Comparison of ENCODE assay signal across 9 cellular contexts in genomic region chr16:79593074-79593531, GRCh38. TPM values are rescaled to one million over a fixed set of nuclear protein-coding genes. Genes with fewer than 3 reads are reported as not detected.
A peak's percentile ranks its signal among the peaks of the same experiment; 100 is the strongest.
DNase-seq lines count a peak whose midpoint lies in the region; ATAC-seq and TF ChIP-seq lines count a peak whose summit lies in the region.
"Had no signal": no experiment of that assay in that cellular context is flagged by ENCODE, and none has a peak within 500 bp of the region (broad histone marks: within the 10 kb centered on the region; RNA-seq: fewer than 3 reads in every experiment).

No MANE protein-coding gene starts in this region.

- no TSS peak for BruUV-seq in PC-9 (replicated peaks; lab: Mats Ljungman, UMichigan)

- H4K20me1 ChIP-seq in PC-9 (ENCODE audit: insufficient read depth): no peaks in the 10 kb centered on the region

- H3K4me3 ChIP-seq in left lung (no peak overlapping the region), stomach (no peak overlapping the region), PC-9 (no peak overlapping the region)
- H3K4me3 ChIP-seq: ascending aorta had no signal

- no peak for TF ChIP-seq EP300 in stomach (IDR thresholded peaks at IDR 0.05)

- H3K27ac ChIP-seq in left lung (peak overlapping the region; percentile 78 to 81), stomach (peak overlapping the region; percentile 21 to 90 (median 61)), PC-9 (no peak overlapping the region)

- H3K9me3 ChIP-seq in left lung: no peaks in the 10 kb centered on the region
- H3K9me3 ChIP-seq in stomach: no peaks in the 10 kb centered on the region
- H3K9me3 ChIP-seq in PC-9 (ENCODE audit: insufficient read depth, low read depth): no peaks in the 10 kb centered on the region
- H3K9me3 ChIP-seq: ascending aorta had no signal

- no peaks in the 10 kb centered on the region for H3K36me3 ChIP-seq in left lung
- no peaks in the 10 kb centered on the region for H3K36me3 ChIP-seq in stomach
- no peaks in the 10 kb centered on the region for H3K36me3 ChIP-seq in PC-9 (ENCODE audit: low read depth)

- H3K9me2 ChIP-seq in PC-9 (ENCODE audit: insufficient read depth): no peaks in the 10 kb centered on the region

- no peak for TF ChIP-seq CTCF in left lung (IDR thresholded peaks at IDR 0.05)
- TF ChIP-seq CTCF in stomach (IDR thresholded peaks at IDR 0.05): no peak
- TF ChIP-seq CTCF in PC-9 (conservative IDR thresholded peaks at IDR 0.05): no peak

- H2AFZ ChIP-seq in PC-9: no peak overlapping the region

- H3F3A ChIP-seq in PC-9 (ENCODE audit: insufficient read depth, low read depth): no peaks in the 10 kb centered on the region

- H3K4me2 ChIP-seq in PC-9: no peak overlapping the region

- no peaks in the 10 kb centered on the region for H3K79me2 ChIP-seq in PC-9 (ENCODE audit: low read depth)

- 81 to 87% (median 85%) methylated on average over 7 of the region's 7 CpGs for WGBS in stomach, 5 donors

- CTCF ChIA-PET in PC-9 (lab: Charles Lee): no interaction called here

- DNase-seq in NOMO-1 treated with DMSO at 0.1 percent for 48 hours (lab: John Stamatoyannopoulos, UW; ENCODE audit: unreplicated experiment) (peak; percentile 85), cerebellar cortex (ENCODE audit: low spot score) (peak; percentile 37), left lung (no peak), stomach (no peak), PC-9 (no peak), A172 (ENCODE audit: low spot score) (no peak), NCI-H345 (lab: John Stamatoyannopoulos, UW) (no peak)
- DNase-seq: NCI-H526 treated with DMSO at 0.1 percent for 48 hours had no signal

- intact Hi-C loops in left lung (cut with DNase I): no loop called here
- intact Hi-C loops in stomach (cut with DNase I; ENCODE audit: low total_unique reads): no loop called here
- intact Hi-C loops in PC-9 (cut with micrococcal nuclease; ENCODE audit: unreplicated experiment): no loop called here

- peak; percentile 43 for ATAC-seq in left lung

- TF ChIP-seq POLR2A in stomach (IDR thresholded peaks at IDR 0.05): no peak

- POLR2A ChIA-PET in PC-9 (lab: Charles Lee; ENCODE audit: unreplicated experiment): no interaction called here

- H3K4me1 ChIP-seq in left lung (peaks cover 0 to 16% of the 10 kb centered on the region in 2 donors), stomach (peaks cover 5 to 65% (median 32%) of the 10 kb centered on the region in 4 donors), PC-9 (replicated peaks; ENCODE audit: insufficient read depth) (no peaks in the 10 kb centered on the region)

- H3K27me3 ChIP-seq in left lung: peaks cover 8 to 43% of the 10 kb centered on the region in 2 donors
- H3K27me3 ChIP-seq in stomach: peaks cover 0 to 6% (median 0%) of the 10 kb centered on the region in 3 donors
- peaks cover 65% of the 10 kb centered on the region for H3K27me3 ChIP-seq in PC-9 (ENCODE audit: insufficient read depth, low read depth)
- H3K27me3 ChIP-seq: ascending aorta had no signal

RNA-seq across cellular contexts. Expression of gene MAF, which starts 7.4 kb away (rescaled TPM):
- total RNA-seq in left lung (10 to 100 TPM; 52.2 to 60.8 TPM), stomach (100 to 1,000 TPM in 1 of 5 donors, 10 to 100 TPM in 4; 11.9 to 159 (median 16.7) TPM), PC-9 (2021) (not detected in 2 replicates)
- polyA plus RNA-seq in stomach: 10 to 100 TPM in 2 of 3 donors, 1 to 10 TPM in 1; 7.5 to 11.3 (median 10.1) TPM
- total RNA-seq in A172 (2014; rRNA removed; shearing (Covaris generic)): 0.12 TPM in 1 of 2 replicates, not detected in the other

Comparison
In these comparisons a context has a peak if more than half of its experiments do, and no peak if none do; other contexts are left out.
1. DNase-seq: peak in NOMO-1 treated with DMSO at 0.1 percent for 48 hours (single experiment) and cerebellar cortex (single experiment); none in left lung (0 of 2), stomach (single experiment), PC-9 (0 of 2), A172 (single experiment) and NCI-H345 (single experiment).
2. RNA of gene MAF, which starts 7.4 kb away (total RNA-seq): 52.2 to 60.8 TPM in left lung and 11.9 to 159 TPM in stomach; 0.12 TPM in A172 and not detected in PC-9; every median in the first group is over 10 times any median in the second.